Comparison of ENCODE assay signal across 10 cellular contexts in genomic region chr20:57218489-57218888, GRCh38. TPM values are rescaled to one million over a fixed set of nuclear protein-coding genes. Genes with fewer than 3 reads are reported as not detected.
"Had no signal": no experiment of that assay in that cellular context is flagged by ENCODE, and none has a peak within 500 bp of the region (broad histone marks: within the 10 kb centered on the region; RNA-seq: fewer than 3 reads in every experiment).

No MANE protein-coding gene starts in this region.

- H3K36me3 ChIP-seq: HAP-1 had no signal

- H2AFZ ChIP-seq: GM23248, GM23338 had no signal

- H3K4me1 ChIP-seq: HAP-1 had no signal

- DNase-seq: GM23248, GOT3, H7, H9, HCEC 1CT, HFFc6 had no signal

- H3K4me2 ChIP-seq: GM23338 had no signal

- H3K4me3 ChIP-seq: GM23248, GM23338, HAP-1 had no signal

- ATAC-seq: GM23338, HCT116 had no signal

- FAIRE-seq: H54 had no signal

- H3K9ac ChIP-seq: GM23248 had no signal

- H3K9me3 ChIP-seq: HAP-1 had no signal

- H3K27ac ChIP-seq: GM23248 had no signal

RNA-seq across cellular contexts. Expression of gene BMP7, which starts 48.0 kb away (rescaled TPM):
- total RNA-seq: GM23248, HFFc6 had no signal
- polyA plus RNA-seq: GM23248 had no signal
